1 cellular context compared by ENCODE assay signal in genomic region chr1:150561830-150562367, GRCh38.
TF ChIP-seq lines count a peak whose summit lies in the region.

No MANE protein-coding gene starts in this region.

TF ChIP-seq in HepG2, 621 proteins besides CTCF, POLR2A, EP300 and RAD21 (continued from another document and continues in another):
- TF ChIP-seq PRMT3 (CRISPR knock-in tag; IDR thresholded peaks at IDR 0.05; ENCODE audit: borderline replicate concordance, low read depth) (no peak), ZHX1 (CRISPR knock-in tag; IDR thresholded peaks at IDR 0.05; ENCODE audit: low read depth) (no peak), SNAI1 (CRISPR knock-in tag; IDR thresholded peaks at IDR 0.05; ENCODE audit: borderline replicate concordance) (no peak), TARDBP (CRISPR knock-in tag; IDR thresholded peaks at IDR 0.05) (peak; percentile 91), CBFB (CRISPR knock-in tag; IDR thresholded peaks at IDR 0.05) (peak; percentile 74; the same call in 1 of the 2 replicates), ZNF720 (CRISPR knock-in tag; IDR thresholded peaks at IDR 0.05) (no peak), SRSF9 (IDR thresholded peaks at IDR 0.05; ENCODE audit: borderline replicate concordance, insufficient read depth, low read depth, low read length, poor library complexity, severe bottlenecking) (no peak), STAT5B (CRISPR knock-in tag; IDR thresholded peaks at IDR 0.05) (no peak), ZNF724P (CRISPR knock-in tag; IDR thresholded peaks at IDR 0.05; ENCODE audit: borderline replicate concordance) (no peak), MTF1 (CRISPR knock-in tag; IDR thresholded peaks at IDR 0.05) (no peak), TSC22D2 (CRISPR knock-in tag; IDR thresholded peaks at IDR 0.05; ENCODE audit: borderline replicate concordance) (no peak), NCOR1 (IDR thresholded peaks at IDR 0.05; ENCODE audit: borderline replicate concordance, low read length) (peak; percentile 9; the same call in 1 of the 2 replicates), TBX3 (IDR thresholded peaks at IDR 0.05; ENCODE audit: borderline replicate concordance) (no peak), GFI1 (CRISPR knock-in tag; IDR thresholded peaks at IDR 0.05; ENCODE audit: borderline replicate concordance) (peak; percentile 46; the same call in 1 of the 2 replicates), ZNF782 (CRISPR knock-in tag; IDR thresholded peaks at IDR 0.05; ENCODE audit: borderline replicate concordance) (no peak), GPN1 (CRISPR knock-in tag; IDR thresholded peaks at IDR 0.05; ENCODE audit: borderline replicate concordance) (no peak), NFKBIZ (CRISPR knock-in tag; IDR thresholded peaks at IDR 0.05) (no peak; the same call in 1 of the 2 replicates), ARNT (IDR thresholded peaks at IDR 0.05) (no peak), ATF7-NPFF (CRISPR knock-in tag; IDR thresholded peaks at IDR 0.05; ENCODE audit: low read depth) (0 out of 2 replicates have a peak, but pooled peaks have one; percentile 12), IRF2 (CRISPR knock-in tag; IDR thresholded peaks at IDR 0.05) (peak; percentile 90), FOXO1 (CRISPR knock-in tag; IDR thresholded peaks at IDR 0.05) (peak; percentile 69), THAP11 (CRISPR knock-in tag; IDR thresholded peaks at IDR 0.05) (peak; percentile 71), ISL2 (CRISPR knock-in tag; IDR thresholded peaks at IDR 0.05) (peak; percentile 80), ZNF777 (CRISPR knock-in tag; IDR thresholded peaks at IDR 0.05) (no peak), ZNF737 (CRISPR knock-in tag; IDR thresholded peaks at IDR 0.05; ENCODE audit: borderline replicate concordance) (0 out of 2 replicates have a peak, but pooled peaks have one; percentile 4), ZNF780A (CRISPR knock-in tag; IDR thresholded peaks at IDR 0.05) (no peak), ZNF792 (CRISPR knock-in tag; IDR thresholded peaks at IDR 0.05) (peak; percentile 65), ZNF790 (CRISPR knock-in tag; IDR thresholded peaks at IDR 0.05; ENCODE audit: borderline replicate concordance) (no peak), ADNP (CRISPR knock-in tag; IDR thresholded peaks at IDR 0.05) (no peak), ZNF615 (CRISPR knock-in tag; IDR thresholded peaks at IDR 0.05; ENCODE audit: borderline replicate concordance) (no peak), NFE2L1 (CRISPR knock-in tag; IDR thresholded peaks at IDR 0.05; ENCODE audit: borderline replicate concordance) (no peak), SRF (IDR thresholded peaks at IDR 0.05; ENCODE audit: low read depth, low read length) (no peak), ZNF441 (CRISPR knock-in tag; IDR thresholded peaks at IDR 0.05; ENCODE audit: borderline replicate concordance) (no peak), ZNF770 (CRISPR knock-in tag; IDR thresholded peaks at IDR 0.05) (peak; percentile 91), BCLAF1 (IDR thresholded peaks at IDR 0.05) (no peak), BRD4 (CRISPR knock-in tag; IDR thresholded peaks at IDR 0.05) (no peak), CBX2 (IDR thresholded peaks at IDR 0.05; ENCODE audit: low read depth, low read length) (no peak), CBX2 (CRISPR knock-in tag; IDR thresholded peaks at IDR 0.05; ENCODE audit: low read depth) (no peak), U2AF2 (IDR thresholded peaks at IDR 0.05; ENCODE audit: low read depth, low read length) (no peak), ZNF230 (CRISPR knock-in tag; IDR thresholded peaks at IDR 0.05) (no peak), KAT2B (IDR thresholded peaks at IDR 0.05; ENCODE audit: borderline replicate concordance, low read depth, low read length) (no peak), CREB1 (IDR thresholded peaks at IDR 0.05) (peak; percentile 40; the same call in 1 of the 2 replicates), CREB1 (CRISPR knock-in tag; IDR thresholded peaks at IDR 0.05) (peak; percentile 48; the same call in 1 of the 2 replicates), U2AF1 (optimal IDR thresholded peaks at IDR 0.05; ENCODE audit: low read depth, low read length) (peak; percentile 14), PBX3 (CRISPR knock-in tag; IDR thresholded peaks at IDR 0.05; ENCODE audit: borderline replicate concordance) (no peak), RXRA (CRISPR knock-in tag; IDR thresholded peaks at IDR 0.05) (peak; percentile 51; the same call in 1 of the 2 replicates), THAP8 (CRISPR knock-in tag; IDR thresholded peaks at IDR 0.05; ENCODE audit: borderline replicate concordance) (no peak), ATF4 (CRISPR knock-in tag; IDR thresholded peaks at IDR 0.05) (peak in 1 of 2 experiments; percentile 66; a peak in 1 of 4 replicates)
- TF ChIP-seq, protein P1, sequence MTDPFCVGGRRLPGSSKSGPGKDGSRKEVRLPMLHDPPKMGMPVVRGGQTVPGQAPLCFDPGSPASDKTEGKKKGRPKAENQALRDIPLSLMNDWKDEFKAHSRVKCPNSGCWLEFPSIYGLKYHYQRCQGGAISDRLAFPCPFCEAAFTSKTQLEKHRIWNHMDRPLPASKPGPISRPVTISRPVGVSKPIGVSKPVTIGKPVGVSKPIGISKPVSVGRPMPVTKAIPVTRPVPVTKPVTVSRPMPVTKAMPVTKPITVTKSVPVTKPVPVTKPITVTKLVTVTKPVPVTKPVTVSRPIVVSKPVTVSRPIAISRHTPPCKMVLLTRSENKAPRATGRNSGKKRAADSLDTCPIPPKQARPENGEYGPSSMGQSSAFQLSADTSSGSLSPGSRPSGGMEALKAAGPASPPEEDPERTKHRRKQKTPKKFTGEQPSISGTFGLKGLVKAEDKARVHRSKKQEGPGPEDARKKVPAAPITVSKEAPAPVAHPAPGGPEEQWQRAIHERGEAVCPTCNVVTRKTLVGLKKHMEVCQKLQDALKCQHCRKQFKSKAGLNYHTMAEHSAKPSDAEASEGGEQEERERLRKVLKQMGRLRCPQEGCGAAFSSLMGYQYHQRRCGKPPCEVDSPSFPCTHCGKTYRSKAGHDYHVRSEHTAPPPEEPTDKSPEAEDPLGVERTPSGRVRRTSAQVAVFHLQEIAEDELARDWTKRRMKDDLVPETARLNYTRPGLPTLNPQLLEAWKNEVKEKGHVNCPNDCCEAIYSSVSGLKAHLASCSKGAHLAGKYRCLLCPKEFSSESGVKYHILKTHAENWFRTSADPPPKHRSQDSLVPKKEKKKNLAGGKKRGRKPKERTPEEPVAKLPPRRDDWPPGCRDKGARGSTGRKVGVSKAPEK (CRISPR knock-in tag; IDR thresholded peaks at IDR 0.05; ENCODE audit: borderline replicate concordance), result no peak
- TF ChIP-seq, protein P2, sequence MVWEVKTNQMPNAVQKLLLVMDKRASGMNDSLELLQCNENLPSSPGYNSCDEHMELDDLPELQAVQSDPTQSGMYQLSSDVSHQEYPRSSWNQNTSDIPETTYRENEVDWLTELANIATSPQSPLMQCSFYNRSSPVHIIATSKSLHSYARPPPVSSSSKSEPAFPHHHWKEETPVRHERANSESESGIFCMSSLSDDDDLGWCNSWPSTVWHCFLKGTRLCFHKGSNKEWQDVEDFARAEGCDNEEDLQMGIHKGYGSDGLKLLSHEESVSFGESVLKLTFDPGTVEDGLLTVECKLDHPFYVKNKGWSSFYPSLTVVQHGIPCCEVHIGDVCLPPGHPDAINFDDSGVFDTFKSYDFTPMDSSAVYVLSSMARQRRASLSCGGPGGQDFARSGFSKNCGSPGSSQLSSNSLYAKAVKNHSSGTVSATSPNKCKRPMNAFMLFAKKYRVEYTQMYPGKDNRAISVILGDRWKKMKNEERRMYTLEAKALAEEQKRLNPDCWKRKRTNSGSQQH (CRISPR knock-in tag; IDR thresholded peaks at IDR 0.05; ENCODE audit: low read depth), result 0 out of 2 replicates have a peak, but pooled peaks have one; percentile 24
- TF ChIP-seq, protein P3, sequence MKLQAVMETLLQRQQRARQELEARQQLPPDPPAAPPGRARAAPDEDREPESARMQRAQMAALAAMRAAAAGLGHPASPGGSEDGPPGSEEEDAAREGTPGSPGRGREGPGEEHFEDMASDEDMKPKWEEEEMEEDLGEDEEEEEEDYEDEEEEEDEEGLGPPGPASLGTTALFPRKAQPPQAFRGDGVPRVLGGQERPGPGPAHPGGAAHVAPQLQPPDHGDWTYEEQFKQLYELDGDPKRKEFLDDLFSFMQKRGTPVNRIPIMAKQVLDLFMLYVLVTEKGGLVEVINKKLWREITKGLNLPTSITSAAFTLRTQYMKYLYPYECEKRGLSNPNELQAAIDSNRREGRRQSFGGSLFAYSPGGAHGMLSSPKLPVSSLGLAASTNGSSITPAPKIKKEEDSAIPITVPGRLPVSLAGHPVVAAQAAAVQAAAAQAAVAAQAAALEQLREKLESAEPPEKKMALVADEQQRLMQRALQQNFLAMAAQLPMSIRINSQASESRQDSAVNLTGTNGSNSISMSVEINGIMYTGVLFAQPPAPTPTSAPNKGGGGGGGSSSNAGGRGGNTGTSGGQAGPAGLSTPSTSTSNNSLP (IDR thresholded peaks at IDR 0.05; ENCODE audit: low read depth, low read length), result no peak
- TF ChIP-seq, protein P4, sequence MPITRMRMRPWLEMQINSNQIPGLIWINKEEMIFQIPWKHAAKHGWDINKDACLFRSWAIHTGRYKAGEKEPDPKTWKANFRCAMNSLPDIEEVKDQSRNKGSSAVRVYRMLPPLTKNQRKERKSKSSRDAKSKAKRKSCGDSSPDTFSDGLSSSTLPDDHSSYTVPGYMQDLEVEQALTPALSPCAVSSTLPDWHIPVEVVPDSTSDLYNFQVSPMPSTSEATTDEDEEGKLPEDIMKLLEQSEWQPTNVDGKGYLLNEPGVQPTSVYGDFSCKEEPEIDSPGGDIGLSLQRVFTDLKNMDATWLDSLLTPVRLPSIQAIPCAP (CRISPR knock-in tag; IDR thresholded peaks at IDR 0.05; ENCODE audit: low read depth), result no peak
